In the genomic region with DNA sequence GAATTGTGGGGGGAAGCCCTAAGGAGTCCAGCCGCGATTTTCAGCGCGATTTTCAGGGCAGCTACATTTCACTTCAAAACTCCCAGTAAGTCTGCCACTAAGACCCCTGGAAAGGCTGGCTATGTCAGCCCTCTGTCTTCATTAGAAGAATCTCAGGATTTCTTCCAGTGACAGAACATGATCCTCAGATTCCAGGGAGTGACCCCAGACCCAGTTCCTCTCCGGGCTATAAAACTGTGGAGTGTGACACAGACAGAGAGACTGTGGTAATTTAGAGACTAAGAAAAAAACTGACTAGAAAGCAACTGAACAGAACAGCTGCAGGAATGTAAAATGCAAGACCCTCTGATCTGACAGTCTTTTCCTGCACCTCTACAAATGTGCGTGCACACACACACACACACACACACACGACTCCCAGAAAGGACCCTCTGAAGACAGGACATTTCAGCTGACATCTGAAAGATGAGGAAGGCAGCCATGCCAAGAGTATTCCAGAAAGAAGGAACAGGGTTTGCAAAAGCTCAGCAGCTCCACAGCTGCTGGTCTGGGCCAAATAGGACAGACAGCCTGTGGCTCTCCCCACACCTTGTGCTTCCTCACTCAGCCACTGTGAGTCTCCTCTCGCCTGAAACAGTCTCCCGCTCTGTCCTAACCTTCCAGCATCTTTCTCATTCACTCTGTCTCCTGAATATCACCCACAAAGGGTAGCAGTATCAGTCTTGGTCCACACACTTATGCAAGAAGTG, we compare ENCODE assay signal across 8 cellular contexts.
A peak's percentile ranks its signal among the peaks of the same experiment; 100 is the strongest.
DNase-seq lines count a peak whose midpoint lies in the region; ATAC-seq, FAIRE-seq and TF ChIP-seq lines count a peak whose summit lies in the region.

No MANE protein-coding gene starts in this region.

- TF ChIP-seq CTCF in OCI-LY7 (conservative IDR thresholded peaks at IDR 0.05; ENCODE audit: low read length) = peak; percentile 80

- H3K4me3 ChIP-seq in OCI-LY7 (ENCODE audit: low read depth, low read length, poor library complexity, severe bottlenecking) = peak overlapping the region; percentile 21

- H3K27ac ChIP-seq in OCI-LY7 (ENCODE audit: low read depth, low read length, poor library complexity, severe bottlenecking) = peak overlapping the region; percentile 98

- intact Hi-C loops in OCI-LY7 (cut with micrococcal nuclease; ENCODE audit: unreplicated experiment) = no loop called here

- no peaks in the 10 kb centered on the region for H4K20me1 ChIP-seq in OCI-LY7 (ENCODE audit: insufficient read depth, low read length)

- H3K9me3 ChIP-seq in OCI-LY7 (ENCODE audit: low read length) = no peaks in the 10 kb centered on the region

- CTCF ChIA-PET in OCI-LY7 (lab: Charles Lee; ENCODE audit: unreplicated experiment) = interaction anchor here (1.2 to 4.5 kb wide), 8 partner anchors 14 to 183 kb away, joined by 3 to 48 read pairs (median 8); no protein-coding TSS in a partner anchor

- peak; percentile 4 to 40 for DNase-seq in SHP77 (lab: John Stamatoyannopoulos, UW)
- no peak for DNase-seq in SHP77 treated with DMSO at 0.1 percent for 48 hours (lab: John Stamatoyannopoulos, UW)
- DNase-seq in OCI-LY7 (ENCODE audit: low spot score) = peak; percentile 79
- DNase-seq in fibroblast of peridontal ligament (ENCODE audit: extremely low read depth) = peak; percentile 26
- peak; percentile 27 for DNase-seq in pulmonary artery endothelial cell (ENCODE audit: low read depth, low spot score)
- no peak for DNase-seq in RCC 7860 (ENCODE audit: low spot score)

- H3K9me2 ChIP-seq in OCI-LY7 (ENCODE audit: insufficient read depth, low read length) = no peaks in the 10 kb centered on the region

- ATAC-seq in GM21619 (IDR thresholded peaks at IDR 0.05; ENCODE audit: unreplicated experiment) (no peak), HG02759 (IDR thresholded peaks at IDR 0.05; ENCODE audit: unreplicated experiment) (no peak)

- POLR2A ChIA-PET in OCI-LY7 (lab: Charles Lee) = interaction anchor here (0.9 to 12.3 kb wide), 13 partner anchors 12 to 183 kb away, joined by 3 to 358 read pairs (median 14); no protein-coding TSS in a partner anchor

- peaks cover 96% of the 10 kb centered on the region for H3K4me1 ChIP-seq in OCI-LY7 (ENCODE audit: insufficient read depth, low read length, poor library complexity, severe bottlenecking)

- H3K4me2 ChIP-seq in OCI-LY7 (ENCODE audit: low read length) = peak overlapping the region; percentile 72

- FAIRE-seq in RCC 7860 (lab: Jason Lieb, UNC) = no peak

- BruUV-seq in OCI-LY7 (replicated peaks; lab: Mats Ljungman, UMichigan) = no TSS peak

- H3K79me2 ChIP-seq in OCI-LY7 (ENCODE audit: insufficient read depth, low read depth, low read length) = no peaks in the 10 kb centered on the region

- no peaks in the 10 kb centered on the region for H3K36me3 ChIP-seq in OCI-LY7 (ENCODE audit: insufficient read depth, low read length)

- H2AFZ ChIP-seq in OCI-LY7 (ENCODE audit: low read length) = peak overlapping the region; percentile 64; the same call in 1 of the 2 replicates

Comparison
In these comparisons a context has a peak if more than half of its experiments do, and no peak if none do; other contexts are left out.
1. DNase-seq: peak in SHP77 (2 of 2), OCI-LY7 (single experiment), fibroblast of peridontal ligament (single experiment) and pulmonary artery endothelial cell (single experiment); none in SHP77 treated with DMSO at 0.1 percent for 48 hours (single experiment) and RCC 7860 (single experiment).